In genomic region chr2:120402070-120402440, GRCh38 we compare ENCODE assay signal across 18 cellular contexts. TPM values are rescaled to one million over a fixed set of nuclear protein-coding genes. Genes with fewer than 3 reads are reported as not detected.
DNase-seq lines count a peak whose midpoint lies in the region; ATAC-seq and TF ChIP-seq lines count a peak whose summit lies in the region.
"Had no signal": no experiment of that assay in that cellular context is flagged by ENCODE, and none has a peak within 500 bp of the region (broad histone marks: within the 10 kb centered on the region; RNA-seq: fewer than 3 reads in every experiment).

No MANE protein-coding gene starts in this region.

- no peak overlapping the region for H3K27ac Mint-ChIP-seq in activated CD8-positive, alpha-beta memory T cell treated with anti-CD3 and anti-CD28 coated beads, Interleukin-2, amount 10 ng/mL, durations not matched to agents 7 days and 5 days
- H3K27ac Mint-ChIP-seq in Caco-2 (ENCODE audit: unreplicated experiment) = peak overlapping the region; percentile 96
- H3K27ac Mint-ChIP-seq: CD4-positive, alpha-beta memory T cell; HFFc6 had no signal

- no peaks in the 10 kb centered on the region for H3K27me3 Mint-ChIP-seq in activated CD8-positive, alpha-beta memory T cell treated with anti-CD3 and anti-CD28 coated beads, Interleukin-2, amount 10 ng/mL, durations not matched to agents 7 days and 5 days
- H3K27me3 Mint-ChIP-seq in Caco-2 (ENCODE audit: insufficient read depth, unreplicated experiment) = no peaks in the 10 kb centered on the region
- H3K27me3 Mint-ChIP-seq in activated T-cell treated with anti-CD3 and anti-CD28 coated beads, Interleukin-2, amount 50 U/mL, for 4 hours (ENCODE audit: low read depth) = peaks cover 6% of the 10 kb centered on the region

- H3K9me3 Mint-ChIP-seq in activated CD8-positive, alpha-beta memory T cell treated with anti-CD3 and anti-CD28 coated beads, Interleukin-2, amount 10 ng/mL, durations not matched to agents 7 days and 5 days (ENCODE audit: low read depth) = no peaks in the 10 kb centered on the region
- H3K9me3 Mint-ChIP-seq in Caco-2 (ENCODE audit: unreplicated experiment) = peaks cover 20% of the 10 kb centered on the region
- H3K9me3 Mint-ChIP-seq in activated T-cell treated with anti-CD3 and anti-CD28 coated beads, Interleukin-2, amount 50 U/mL, for 4 hours = no peaks in the 10 kb centered on the region
- H3K9me3 Mint-ChIP-seq: HFFc6 had no signal

- no peaks in the 10 kb centered on the region for H3K36me3 Mint-ChIP-seq in activated CD8-positive, alpha-beta memory T cell treated with anti-CD3 and anti-CD28 coated beads, Interleukin-2, amount 10 ng/mL, durations not matched to agents 7 days and 5 days
- H3K36me3 Mint-ChIP-seq in Caco-2 (ENCODE audit: insufficient read depth, unreplicated experiment) = peaks cover 24% of the 10 kb centered on the region
- H3K36me3 Mint-ChIP-seq in activated T-cell treated with anti-CD3 and anti-CD28 coated beads, Interleukin-2, amount 50 U/mL, for 4 hours (ENCODE audit: insufficient read depth) = no peaks in the 10 kb centered on the region
- H3K36me3 Mint-ChIP-seq: CD4-positive, alpha-beta memory T cell had no signal

- CTCF ChIA-PET in activated CD8-positive, alpha-beta memory T cell treated with anti-CD3 and anti-CD28 coated beads, Interleukin-2, amount 10 ng/mL, durations not matched to agents 7 days and 5 days (lab: Charles Lee) = no interaction called here
- CTCF ChIA-PET in Caco-2 (lab: Charles Lee) = no interaction called here

- H3K9me3 ChIP-seq in Caco-2 = no peaks in the 10 kb centered on the region
- no peaks in the 10 kb centered on the region for H3K9me3 ChIP-seq in osteoblast (ENCODE audit: low read depth, low read length)
- H3K9me3 ChIP-seq: BE2C; BLaER1 treated with 17β-estradiol and CSF1 and Interleukin-3, amounts not matched to agents 10 nM and 100 nM; HAP-1 had no signal

- H3K4me3 Mint-ChIP-seq in activated CD8-positive, alpha-beta memory T cell treated with anti-CD3 and anti-CD28 coated beads, Interleukin-2, amount 10 ng/mL, durations not matched to agents 7 days and 5 days = no peak overlapping the region
- H3K4me3 Mint-ChIP-seq in Caco-2 (ENCODE audit: unreplicated experiment) = no peak overlapping the region
- no peak overlapping the region for H3K4me3 Mint-ChIP-seq in activated T-cell treated with anti-CD3 and anti-CD28 coated beads, Interleukin-2, amount 50 U/mL, for 4 hours
- H3K4me3 Mint-ChIP-seq: HFFc6 had no signal

- H2AFZ ChIP-seq in osteoblast (ENCODE audit: low read length) = no peak overlapping the region

- H3K4me3 ChIP-seq in Caco-2 (ENCODE audit: low read depth, low read length) (no peak overlapping the region), osteoblast (ENCODE audit: insufficient read depth, low read length) (no peak overlapping the region)
- H3K4me3 ChIP-seq: BLaER1 treated with 17β-estradiol and CSF1 and Interleukin-3, amounts not matched to agents 10 nM and 100 nM; HAP-1 had no signal

- H3K27me3 ChIP-seq in Caco-2 (replicated peaks; ENCODE audit: control insufficient read depth, insufficient read depth, low read length) (no peaks in the 10 kb centered on the region), osteoblast (ENCODE audit: insufficient read depth, low read length) (peaks cover 10% of the 10 kb centered on the region)
- H3K27me3 ChIP-seq: BE2C; BLaER1 treated with 17β-estradiol and CSF1 and Interleukin-3, amounts not matched to agents 10 nM and 100 nM had no signal

- no peaks in the 10 kb centered on the region for H3K79me2 ChIP-seq in osteoblast (ENCODE audit: insufficient read depth, low read length)

- H4K20me1 ChIP-seq in osteoblast (ENCODE audit: insufficient read depth, low read length) = no peaks in the 10 kb centered on the region
- H4K20me1 ChIP-seq: BLaER1 treated with 17β-estradiol and CSF1 and Interleukin-3, amounts not matched to agents 10 nM and 100 nM had no signal

- H3K4me1 Mint-ChIP-seq in activated CD8-positive, alpha-beta memory T cell treated with anti-CD3 and anti-CD28 coated beads, Interleukin-2, amount 10 ng/mL, durations not matched to agents 7 days and 5 days = no peaks in the 10 kb centered on the region
- peaks cover 72% of the 10 kb centered on the region for H3K4me1 Mint-ChIP-seq in Caco-2 (ENCODE audit: low read depth, unreplicated experiment)
- H3K4me1 Mint-ChIP-seq in activated T-cell treated with anti-CD3 and anti-CD28 coated beads, Interleukin-2, amount 50 U/mL, for 4 hours (ENCODE audit: low read depth) = no peaks in the 10 kb centered on the region
- H3K4me1 Mint-ChIP-seq: CD4-positive, alpha-beta memory T cell had no signal

- BruUV-seq in Caco-2 (replicated peaks; lab: Mats Ljungman, UMichigan) = no TSS peak

- no peak for ATAC-seq in activated CD8-positive, alpha-beta memory T cell treated with anti-CD3 and anti-CD28 coated beads, Interleukin-2, amount 10 ng/mL, durations not matched to agents 7 days and 5 days
- ATAC-seq in activated T-cell treated with anti-CD3 and anti-CD28 coated beads, Interleukin-2, amount 50 U/mL, for 4 hours = no peak
- no peak for ATAC-seq in HG03159 (IDR thresholded peaks at IDR 0.05; ENCODE audit: unreplicated experiment)

- DNase-seq in activated CD8-positive, alpha-beta memory T cell treated with anti-CD3 and anti-CD28 coated beads, Interleukin-2, amount 10 ng/mL, durations not matched to agents 7 days and 5 days = peak; percentile 18
- DNase-seq in activated CD8-positive, alpha-beta memory T cell treated with anti-CD3 and anti-CD28 coated beads, Interleukin-2, amount 50 U/mL, for 4 hours = no peak
- no peak for DNase-seq in Caco-2
- DNase-seq in osteoblast (ENCODE audit: insufficient read length, low spot score, missing footprints) = peak; percentile 65
- no peak for DNase-seq in activated T-cell treated with anti-CD3 and anti-CD28 coated beads, Interleukin-2, amount 50 U/mL, for 4 hours
- DNase-seq: ACHN; AML-193; BE2C; CD4-positive, alpha-beta memory T cell; COR-L47; DMS153; DND-41; GOT3; HFFc6 had no signal

- H3K36me3 ChIP-seq in Caco-2 (ENCODE audit: control insufficient read depth, insufficient read depth, low read length) (no peaks in the 10 kb centered on the region), osteoblast (ENCODE audit: insufficient read depth, low read length) (no peaks in the 10 kb centered on the region)
- H3K36me3 ChIP-seq: BE2C; BLaER1 treated with 17β-estradiol and CSF1 and Interleukin-3, amounts not matched to agents 10 nM and 100 nM; HAP-1 had no signal

- POLR2A ChIA-PET in Caco-2 (lab: Charles Lee) = no interaction called here

- no peak overlapping the region for H3K4me2 ChIP-seq in osteoblast (ENCODE audit: insufficient read depth, low read length)
- H3K4me2 ChIP-seq: BLaER1 treated with 17β-estradiol and CSF1 and Interleukin-3, amounts not matched to agents 10 nM and 100 nM had no signal

- intact Hi-C loops in Caco-2 (cut with micrococcal nuclease; ENCODE audit: unreplicated experiment) = no loop called here

- H3K4me1 ChIP-seq in Caco-2 = peaks cover 90% of the 10 kb centered on the region
- H3K4me1 ChIP-seq in osteoblast (ENCODE audit: insufficient read depth, low read length) = peaks cover 3% of the 10 kb centered on the region
- H3K4me1 ChIP-seq: BE2C, HAP-1 had no signal

- no peak overlapping the region for H3K27ac ChIP-seq in osteoblast (ENCODE audit: low read depth, low read length)
- H3K27ac ChIP-seq: 22Rv1; BLaER1 treated with 17β-estradiol and CSF1 and Interleukin-3, amounts not matched to agents 10 nM and 100 nM had no signal

- TF ChIP-seq CTCF in Caco-2 (IDR thresholded peaks at IDR 0.05; ENCODE audit: insufficient read depth in 1 of 2, low read depth in 1 of 2, low read length in 1 of 2, severe bottlenecking in 1 of 2, unreplicated experiment in 1 of 2) (no peak), osteoblast (IDR thresholded peaks at IDR 0.05; ENCODE audit: extremely low read depth, low read depth, low read length) (no peak)

RNA-seq across cellular contexts. Expression of gene INHBB, which starts 56.1 kb away (rescaled TPM):
- total RNA-seq in activated CD8-positive, alpha-beta memory T cell treated with anti-CD3 and anti-CD28 coated beads, Interleukin-2, amount 10 ng/mL, durations not matched to agents 7 days and 5 days = not detected
- total RNA-seq in Caco-2 (2022) = 28.6 and 28.9 TPM in 2 replicates
- total RNA-seq in osteoblast = under 0.01 and 0.29 TPM in 2 replicates
- total RNA-seq in activated T-cell treated with anti-CD3 and anti-CD28 coated beads, Interleukin-2, amount 50 U/mL, for 4 hours = under 1 TPM in 2 of 3 donors, not detected in 1; 0.11 to 0.16 TPM
- total RNA-seq: CD4-positive, alpha-beta memory T cell had no signal

Comparison
In these comparisons a context has a peak if more than half of its experiments do, and no peak if none do; other contexts are left out.
1. DNase-seq: peak in activated CD8-positive, alpha-beta memory T cell treated with anti-CD3 and anti-CD28 coated beads, Interleukin-2, amount 10 ng/mL, durations not matched to agents 7 days and 5 days (single experiment) and osteoblast (single experiment); none in activated CD8-positive, alpha-beta memory T cell treated with anti-CD3 and anti-CD28 coated beads, Interleukin-2, amount 50 U/mL, for 4 hours (single experiment), Caco-2 (0 of 2) and activated T-cell treated with anti-CD3 and anti-CD28 coated beads, Interleukin-2, amount 50 U/mL, for 4 hours (single experiment).
2. RNA of gene INHBB, which starts 56.1 kb away (total RNA-seq): 28.6 to 28.9 TPM in Caco-2; 0.11 to 0.16 TPM in activated T-cell treated with anti-CD3 and anti-CD28 coated beads, Interleukin-2, amount 50 U/mL, for 4 hours, not detected in activated CD8-positive, alpha-beta memory T cell treated with anti-CD3 and anti-CD28 coated beads, Interleukin-2, amount 10 ng/mL, durations not matched to agents 7 days and 5 days and under 0.01 to 0.29 TPM in osteoblast; every median in the first group is over 10 times any median in the second.